Comparison of ENCODE assay signal across 17 cellular contexts in the genomic region with DNA sequence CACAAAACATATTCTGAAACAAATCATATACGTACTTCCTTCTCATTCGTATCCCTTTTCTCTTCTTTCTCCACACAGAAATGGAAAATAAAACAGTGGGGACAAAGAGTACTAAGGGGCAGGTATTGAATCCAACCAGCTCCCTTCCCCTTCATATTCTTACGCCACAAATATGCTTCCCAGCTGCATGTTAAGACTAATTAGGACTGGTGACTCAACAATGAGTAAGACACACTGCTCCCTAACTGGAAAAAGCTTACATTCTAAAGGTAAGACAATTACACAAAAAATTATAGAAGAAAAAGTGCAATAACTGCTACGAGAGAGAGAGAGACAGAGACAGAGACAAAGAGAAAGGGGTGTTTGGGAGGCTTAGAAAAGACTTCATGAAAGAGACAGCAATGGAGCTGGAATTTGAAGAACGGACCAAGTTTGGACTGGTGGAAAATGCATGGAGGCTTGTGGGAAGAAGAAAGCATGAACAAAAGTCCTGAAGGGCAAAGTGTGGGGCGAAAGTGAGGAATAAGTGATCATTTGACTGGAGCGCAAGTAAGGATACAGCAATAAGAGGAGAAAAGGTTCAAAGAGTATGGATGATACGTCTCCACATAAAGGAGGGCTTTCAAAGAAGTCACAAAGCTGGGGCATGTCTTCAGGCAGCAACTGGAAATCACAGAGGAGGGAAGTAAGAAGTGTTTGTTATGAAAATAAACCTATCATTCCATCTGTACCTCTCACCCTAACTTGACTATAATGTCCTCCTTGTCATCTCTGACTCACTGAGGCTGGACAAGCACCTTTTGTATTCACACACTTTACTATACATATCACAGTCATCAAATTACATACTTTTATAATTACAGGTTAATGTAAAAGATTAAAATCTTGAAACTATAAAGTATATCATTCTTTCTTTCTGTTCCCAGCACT. TPM values are rescaled to one million over a fixed set of nuclear protein-coding genes. Genes with fewer than 3 reads are reported as not detected.
DNase-seq lines count a peak whose midpoint lies in the region; ATAC-seq and TF ChIP-seq lines count a peak whose summit lies in the region.
"Had no signal": no experiment of that assay in that cellular context is flagged by ENCODE, and none has a peak within 500 bp of the region (broad histone marks: within the 10 kb centered on the region; RNA-seq: fewer than 3 reads in every experiment).

No MANE protein-coding gene starts in this region.

- intact Hi-C loops in MCF 10A (cut with micrococcal nuclease): loop anchor here (2.0 kb wide), 1 partner anchor 271 kb away; no protein-coding TSS in a partner anchor
- intact Hi-C loops in breast epithelium (cut with DNase I; ENCODE audit: low total_unique reads): loop anchor here (10.0 kb wide), 1 partner anchor 277 kb away; no protein-coding TSS in a partner anchor

- no peak overlapping the region for H3K9ac ChIP-seq in adipocyte (ENCODE audit: low read length)

- H3K27me3 ChIP-seq in breast epithelium (no peaks in the 10 kb centered on the region), adipocyte (replicated peaks; ENCODE audit: control insufficient read depth, insufficient read depth, low read length) (no peaks in the 10 kb centered on the region)
- H3K27me3 ChIP-seq: ascending aorta, gastrocnemius medialis, neutrophil, Peyer's patch had no signal

- H3K4me1 ChIP-seq in breast epithelium: no peaks in the 10 kb centered on the region
- H3K4me1 ChIP-seq in adipocyte (ENCODE audit: control insufficient read depth, insufficient read depth, low read length): peaks cover 13% of the 10 kb centered on the region
- H3K4me1 ChIP-seq: A549, ascending aorta, gastrocnemius medialis, Peyer's patch had no signal

- peaks cover 29% of the 10 kb centered on the region for H3K36me3 Mint-ChIP-seq in MCF 10A (ENCODE audit: insufficient read depth, unreplicated experiment)

- H3K27ac ChIP-seq in breast epithelium: peak overlapping the region in 1 of 2 donors; percentile 64
- H3K27ac ChIP-seq: A549, ascending aorta, gastrocnemius medialis, neutrophil, Peyer's patch had no signal

- CTCF ChIA-PET in MCF 10A (lab: Yijun Ruan, JAX): interaction anchor here (0.6 to 12.3 kb wide), 19 partner anchors 10 to 290 kb away, joined by 3 to 248 read pairs (median 5); no protein-coding TSS in a partner anchor

- H3K4me3 Mint-ChIP-seq in MCF 10A (ENCODE audit: unreplicated experiment): peak overlapping the region; percentile 59
- H3K4me3 Mint-ChIP-seq: IgD-negative memory B cell; stimulated activated naive CD8-positive, alpha-beta T cell treated with anti-CD3 and anti-CD28 coated beads, Interleukin-15, amount 100 ng/mL, for 72 hours had no signal

- no peaks in the 10 kb centered on the region for H3K27me3 Mint-ChIP-seq in MCF 10A (ENCODE audit: insufficient read depth, unreplicated experiment)
- H3K27me3 Mint-ChIP-seq: IgD-negative memory B cell; stimulated activated naive CD8-positive, alpha-beta T cell treated with anti-CD3 and anti-CD28 coated beads, Interleukin-15, amount 100 ng/mL, for 72 hours had no signal

- no peak for TF ChIP-seq POLR2A in breast epithelium (IDR thresholded peaks at IDR 0.05)

- H3K27ac Mint-ChIP-seq in MCF 10A (ENCODE audit: low read depth, unreplicated experiment): peak overlapping the region; percentile 79
- H3K27ac Mint-ChIP-seq: stimulated activated naive CD8-positive, alpha-beta T cell treated with anti-CD3 and anti-CD28 coated beads, Interleukin-15, amount 100 ng/mL, for 72 hours had no signal

- no peak for ATAC-seq in HG03521 (IDR thresholded peaks at IDR 0.05; ENCODE audit: unreplicated experiment)
- ATAC-seq: A549; gastrocnemius medialis; left colon; stimulated activated naive CD8-positive, alpha-beta T cell treated with anti-CD3 and anti-CD28 coated beads, Interleukin-15, amount 100 ng/mL, for 72 hours had no signal

- POLR2A ChIA-PET in MCF 10A (lab: Yijun Ruan, JAX): interaction anchor here (0.6 to 4.2 kb wide), 24 partner anchors 11 to 1227 kb away, joined by 3 to 33 read pairs (median 3); a partner anchor contains a TSS

- H3K4me3 ChIP-seq in breast epithelium (no peak overlapping the region), adipocyte (ENCODE audit: low read length) (no peak overlapping the region)
- H3K4me3 ChIP-seq: A549, ascending aorta, gastrocnemius medialis, Peyer's patch had no signal

- H3K36me3 ChIP-seq in breast epithelium (no peaks in the 10 kb centered on the region), adipocyte (ENCODE audit: control insufficient read depth, insufficient read depth, low read length, severe bottlenecking) (peaks cover 39% of the 10 kb centered on the region)

- H3K9me3 Mint-ChIP-seq in MCF 10A (ENCODE audit: unreplicated experiment): no peaks in the 10 kb centered on the region
- H3K9me3 Mint-ChIP-seq: stimulated activated naive CD8-positive, alpha-beta T cell treated with anti-CD3 and anti-CD28 coated beads, Interleukin-15, amount 100 ng/mL, for 72 hours had no signal

- TF ChIP-seq CTCF in MCF 10A (IDR thresholded peaks at IDR 0.05; ENCODE audit: unreplicated experiment) (no peak), breast epithelium (IDR thresholded peaks at IDR 0.05) (no peak)

- no peaks in the 10 kb centered on the region for H3K9me3 ChIP-seq in breast epithelium
- H3K9me3 ChIP-seq in adipocyte (ENCODE audit: control insufficient read depth, low read length): no peaks in the 10 kb centered on the region
- H3K9me3 ChIP-seq: A549, ascending aorta, gastrocnemius medialis, neutrophil, Peyer's patch had no signal

- peak; percentile 89 for DNase-seq in MCF 10A (ENCODE audit: unreplicated experiment)
- no peak for DNase-seq in breast epithelium (ENCODE audit: low spot score in 2 of 2)
- peak; percentile 83 for DNase-seq in adipocyte (ENCODE audit: low read depth)
- DNase-seq in fibroblast of the conjunctiva (ENCODE audit: low read depth): peak; percentile 37
- no peak for DNase-seq in retina
- no peak for DNase-seq in GM19238 (ENCODE audit: insufficient read length, low spot score)
- no peak for DNase-seq in central memory CD4-positive, alpha-beta T cell
- DNase-seq: gastrocnemius medialis; left colon; Peyer's patch; stimulated activated CD4-positive, alpha-beta T cell treated with anti-CD3 and anti-CD28 coated beads, Interleukin-4, amount 100 ng/mL, for 24 hours; stimulated activated naive CD8-positive, alpha-beta T cell treated with anti-CD3 and anti-CD28 coated beads, Interleukin-15, amount 100 ng/mL, for 72 hours had no signal

- H3K4me1 Mint-ChIP-seq in MCF 10A (ENCODE audit: insufficient read depth, unreplicated experiment): peaks cover 29% of the 10 kb centered on the region
- H3K4me1 Mint-ChIP-seq: IgD-negative memory B cell had no signal

- no TSS peak for BruUV-seq in MCF 10A (replicated peaks; lab: Mats Ljungman, UMichigan)

RNA-seq across cellular contexts. Expression of a gene that starts 49.2 kb away (rescaled TPM):
- total RNA-seq in MCF 10A (2022) (76.1 and 79.8 TPM in 2 replicates), breast epithelium (100 to 1,000 TPM in 2 of 3 donors, 10 to 100 TPM in 1; 77.9 to 153 (median 150) TPM)

Comparison
In these comparisons a context has a peak if more than half of its experiments do, and no peak if none do; other contexts are left out.
1. DNase-seq: peak in MCF 10A (single experiment), adipocyte (single experiment) and fibroblast of the conjunctiva (single experiment); none in breast epithelium (0 of 2), retina (single experiment), GM19238 (single experiment) and central memory CD4-positive, alpha-beta T cell (single experiment).